16 cellular contexts compared by ENCODE assay signal in genomic region chr12:21818627-21819026, GRCh38. TPM values are rescaled to one million over a fixed set of nuclear protein-coding genes. Genes with fewer than 3 reads are reported as not detected.
DNase-seq lines count a peak whose midpoint lies in the region; ATAC-seq lines count a peak whose summit lies in the region.
"Had no signal": no experiment of that assay in that cellular context is flagged by ENCODE, and none has a peak within 500 bp of the region (broad histone marks: within the 10 kb centered on the region; RNA-seq: fewer than 3 reads in every experiment).

No MANE protein-coding gene starts in this region.

- no peak overlapping the region for H3K4me3 ChIP-seq in skeletal muscle tissue (ENCODE audit: low read length in 3 of 3)
- H3K4me3 ChIP-seq: colonic mucosa, gastroesophageal sphincter, K562 had no signal

- DNase-seq in HCEC 1CT: peak; percentile 35
- DNase-seq in astrocyte of the hippocampus (ENCODE audit: low read depth, low spot score): peak; percentile 43
- no peak for DNase-seq in left cardiac atrium
- DNase-seq in ACHN: no peak
- DNase-seq in activated T-cell treated with anti-CD3 and anti-CD28 coated beads, Interleukin-2, amount 50 U/mL, for 1 hour: no peak
- DNase-seq: activated naive CD4-positive, alpha-beta T cell treated with anti-CD3 and anti-CD28 coated beads for 36 hours; colonic mucosa; COR-L47; NCI-H1694; NCI-H82; small intestine had no signal

- ATAC-seq in left cardiac atrium (peak; percentile 60 to 66), HG02678 (IDR thresholded peaks at IDR 0.05; ENCODE audit: unreplicated experiment) (no peak)
- ATAC-seq: gastroesophageal sphincter; K562; natural killer cell treated with Interleukin-12 subunit alpha and Interleukin-12 subunit beta and Interleukin-15 and Interleukin-18, amount 100 ng/mL, for 72 hours had no signal

- peaks cover 0 to 15% (median 5%) of the 10 kb centered on the region in 3 donors for H3K36me3 ChIP-seq in skeletal muscle tissue (ENCODE audit: control insufficient read depth in 3 of 3, insufficient read depth in 3 of 3, low read length in 3 of 3)
- H3K36me3 ChIP-seq: colonic mucosa had no signal

- intact Hi-C loops in left cardiac atrium (cut with DNase I): no loop called here

- no peak overlapping the region for H3K9ac ChIP-seq in skeletal muscle tissue (ENCODE audit: low read depth in 1 of 3, low read length in 3 of 3)

- no peaks in the 10 kb centered on the region for H3K27me3 ChIP-seq in skeletal muscle tissue (ENCODE audit: control insufficient read depth in 3 of 3, insufficient read depth in 3 of 3, low read length in 3 of 3)
- H3K27me3 ChIP-seq: colonic mucosa, gastroesophageal sphincter had no signal

- H3K4me1 ChIP-seq in skeletal muscle tissue (ENCODE audit: control insufficient read depth in 3 of 3, insufficient read depth in 3 of 3, low read length in 3 of 3): peaks cover 5 to 13% (median 10%) of the 10 kb centered on the region in 3 donors
- H3K4me1 ChIP-seq: colonic mucosa had no signal

- in situ Hi-C loops in ACHN (cut with HindIII; ENCODE audit: low pct_ligation_motif_present, low pct_unique_long_range_greater_than_20kb, low sequenced_read_pairs): no loop called here

- peak overlapping the region; percentile 14 for H3K27ac ChIP-seq in skeletal muscle tissue (ENCODE audit: low read depth, low read length)
- H3K27ac ChIP-seq: colonic mucosa, gastroesophageal sphincter had no signal

- no peaks in the 10 kb centered on the region for H3K9me3 ChIP-seq in skeletal muscle tissue (ENCODE audit: control insufficient read depth in 3 of 3, low read length in 3 of 3)
- H3K9me3 ChIP-seq: colonic mucosa, gastroesophageal sphincter had no signal

RNA-seq across cellular contexts. Expression of gene KCNJ8, which starts 44.1 kb away (rescaled TPM):
- total RNA-seq in left cardiac atrium: 10 to 100 TPM; 21.7 to 31.2 TPM
- 32.4 TPM for total RNA-seq in skeletal muscle tissue
- total RNA-seq: activated naive CD4-positive, alpha-beta T cell treated with anti-CD3 and anti-CD28 coated beads for 36 hours; natural killer cell treated with Interleukin-12 subunit alpha and Interleukin-12 subunit beta and Interleukin-15 and Interleukin-18, amount 100 ng/mL, for 72 hours had no signal

Comparison
In these comparisons a context has a peak if more than half of its experiments do, and no peak if none do; other contexts are left out.
1. DNase-seq: peak in HCEC 1CT (single experiment) and astrocyte of the hippocampus (single experiment); none in left cardiac atrium (single experiment), ACHN (single experiment) and activated T-cell treated with anti-CD3 and anti-CD28 coated beads, Interleukin-2, amount 50 U/mL, for 1 hour (single experiment).